ENCODE assay signal across 8 cellular contexts in the genomic region with DNA sequence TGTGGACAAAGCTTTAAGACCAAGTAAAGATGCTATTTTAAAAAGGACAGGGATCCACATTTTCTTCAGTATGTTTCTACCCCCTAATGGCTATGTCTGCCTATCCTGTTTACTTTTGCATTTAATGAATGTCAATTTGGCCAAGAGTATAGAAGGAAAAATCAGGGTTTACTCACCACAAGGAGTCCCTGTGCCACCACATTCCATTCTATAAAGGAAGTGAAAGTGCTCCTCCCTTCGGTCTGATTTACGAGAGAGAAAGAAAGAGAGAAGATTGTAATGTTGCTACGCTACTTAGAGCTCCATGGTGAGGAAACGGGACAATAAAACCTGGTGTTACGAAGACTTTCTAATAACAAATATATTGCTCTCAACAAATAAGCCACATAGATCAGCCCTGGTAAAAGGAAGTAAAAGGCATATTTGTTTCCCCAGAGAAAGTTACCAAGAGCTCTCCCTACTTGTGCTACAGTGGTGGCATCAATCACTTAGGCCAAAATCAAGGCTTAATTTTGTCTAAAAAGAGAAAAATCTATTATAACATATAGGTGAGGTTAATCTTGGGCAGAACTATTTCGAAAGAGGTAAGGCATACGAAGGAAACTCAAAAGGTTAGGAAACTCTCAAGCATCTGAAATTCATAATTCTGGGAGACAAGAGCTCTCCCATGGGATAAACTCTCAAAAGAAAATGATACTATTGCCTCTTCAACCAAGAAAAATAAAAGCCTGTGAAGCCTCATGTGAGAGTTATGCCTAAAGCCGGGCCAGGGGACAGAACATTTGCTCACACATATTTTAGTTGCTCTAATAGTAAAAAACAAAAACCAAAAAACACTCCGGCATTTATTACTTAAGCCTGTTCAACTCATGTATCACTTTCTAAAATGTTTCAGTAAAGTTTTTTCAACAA. TPM values are rescaled to one million over a fixed set of nuclear protein-coding genes. Genes with fewer than 3 reads are reported as not detected.
A peak's percentile ranks its signal among the peaks of the same experiment; 100 is the strongest.
DNase-seq lines count a peak whose midpoint lies in the region; ATAC-seq and TF ChIP-seq lines count a peak whose summit lies in the region.

No MANE protein-coding gene starts in this region.

- H3K4me3 ChIP-seq in cardiac fibroblast (replicated peaks in 1 of 2; ENCODE audit: low read depth in 2 of 2, low read length in 2 of 2) (peak overlapping the region; percentile 9 to 35), transverse colon (peak overlapping the region in 1 of 4 donors; percentile 34)

- no peaks in the 10 kb centered on the region for H3K9me3 ChIP-seq in transverse colon

- no peak for TF ChIP-seq POLR2A in transverse colon (IDR thresholded peaks at IDR 0.05)

- peak; percentile 63 for ATAC-seq in GM21737 (IDR thresholded peaks at IDR 0.05; ENCODE audit: unreplicated experiment)
- peak; percentile 62 for ATAC-seq in left lobe of liver
- ATAC-seq in GM19328 (IDR thresholded peaks at IDR 0.05; ENCODE audit: unreplicated experiment), result no peak

- H3K27me3 ChIP-seq in transverse colon, result no peaks in the 10 kb centered on the region

- intact Hi-C loops in transverse colon (cut with DNase I; ENCODE audit: low total_unique reads), result loop anchor here (5.0 kb wide), 1 partner anchor 174 kb away; no protein-coding TSS in a partner anchor

- peak overlapping the region; percentile 52 to 79 (median 69) for H3K27ac ChIP-seq in transverse colon
- H3K27ac ChIP-seq in caudate nucleus (ENCODE audit: low read depth, low read length), result no peak overlapping the region

- peaks cover 0 to 4% (median 0%) of the 10 kb centered on the region in 4 donors for H3K36me3 ChIP-seq in transverse colon

- in situ Hi-C loops in transverse colon (cut with MboI; ENCODE audit: low pct_ligation_motif_present in 1 of 4, low pct_unique_long_range_greater_than_20kb in 1 of 4, low sequenced_read_pairs in 3 of 4), result no loop called here

- no peak for TF ChIP-seq EP300 in transverse colon (IDR thresholded peaks at IDR 0.05; ENCODE audit: low read depth)

- WGBS in transverse colon (ENCODE audit: low coverage in 1 of 2), 2 donors, result 22 to 39% methylated on average over 7 to 9 of the region's 9 CpGs

- peaks cover 2 to 47% (median 16%) of the 10 kb centered on the region in 4 donors for H3K4me1 ChIP-seq in transverse colon

- DNase-seq in CD1c-positive myeloid dendritic cell (ENCODE audit: extremely low spot score), result peak; percentile 68
- DNase-seq in NCI-H1048 (lab: John Stamatoyannopoulos, UW), result peak; percentile 26
- DNase-seq in cardiac fibroblast (ENCODE audit: low read depth in 2 of 2), result peak; percentile 76 to 82
- no peak for DNase-seq in left lobe of liver (ENCODE audit: low spot score)
- no peak for DNase-seq in transverse colon
- no peak for DNase-seq in caudate nucleus (lab: John Stamatoyannopoulos, UW)

- TF ChIP-seq CTCF in cardiac fibroblast (IDR thresholded peaks at IDR 0.05; ENCODE audit: low read depth, low read length) (peak; percentile 50), transverse colon (IDR thresholded peaks at IDR 0.05) (peak; percentile 38 to 73 (median 45))

RNA-seq across cellular contexts. Expression of a gene that starts 29.5 kb away (rescaled TPM):
- total RNA-seq in left lobe of liver (39.6 TPM), transverse colon (10 to 100 TPM; 21.5 to 54.6 (median 29.8) TPM)

Comparison
In these comparisons a context has a peak if more than half of its experiments do, and no peak if none do; other contexts are left out.
1. DNase-seq: peak in CD1c-positive myeloid dendritic cell (single experiment), NCI-H1048 (single experiment) and cardiac fibroblast (2 of 2); none in left lobe of liver (single experiment), transverse colon (single experiment) and caudate nucleus (0 of 61).